22 cellular contexts compared by ENCODE assay signal in genomic region chr6:126811307-126811706, GRCh38.
DNase-seq lines count a peak whose midpoint lies in the region; ATAC-seq and TF ChIP-seq lines count a peak whose summit lies in the region.
"Had no signal": no experiment of that assay in that cellular context is flagged by ENCODE, and none has a peak within 500 bp of the region (broad histone marks: within the 10 kb centered on the region; RNA-seq: fewer than 3 reads in every experiment).

No MANE protein-coding gene starts in this region.

- WGBS in right cardiac atrium, result 36% methylated on average over 3 of the region's 3 CpGs
- WGBS in trophoblast cell (ENCODE audit: extremely low coverage, insufficient coverage, insufficient read length), result no CpG with 5 or more reads among the region's 3 CpGs

- H3K9me3 ChIP-seq in right cardiac atrium (ENCODE audit: control insufficient read depth, low read length), result no peaks in the 10 kb centered on the region
- no peaks in the 10 kb centered on the region for H3K9me3 ChIP-seq in trophoblast cell (ENCODE audit: insufficient read depth, low read depth, low read length)
- H3K9me3 ChIP-seq: SK-N-SH had no signal

- H3K4ac ChIP-seq in trophoblast cell (ENCODE audit: low read depth, low read length), result no peak overlapping the region

- H3K36me3 ChIP-seq in trophoblast cell (ENCODE audit: control insufficient read depth in 1 of 2, insufficient read depth in 2 of 2, low read length in 2 of 2), result no peaks in the 10 kb centered on the region

- H3K4me3 ChIP-seq in choroid plexus epithelial cell (ENCODE audit: low read depth, low read length) (no peak overlapping the region), right cardiac atrium (ENCODE audit: low read length) (no peak overlapping the region), skeletal muscle cell (ENCODE audit: low read depth, low read length) (no peak overlapping the region), trophoblast cell (ENCODE audit: low read depth, low read length) (no peak overlapping the region)
- H3K4me3 ChIP-seq: PC-9 had no signal

- H3K18ac ChIP-seq in trophoblast cell (ENCODE audit: low read length), result no peak overlapping the region

- H3K79me2 ChIP-seq in trophoblast cell (ENCODE audit: control insufficient read depth, insufficient read depth, low read length, poor library complexity), result no peaks in the 10 kb centered on the region
- H3K79me2 ChIP-seq: parathyroid adenoma had no signal

- intact Hi-C loops in right cardiac atrium (cut with DNase I), result no loop called here

- H3K23ac ChIP-seq in trophoblast cell (ENCODE audit: low read length), result no peak overlapping the region

- peaks cover 3% of the 10 kb centered on the region for H3K79me1 ChIP-seq in trophoblast cell (ENCODE audit: low read length)

- peak; percentile 67 to 78 for ATAC-seq in right cardiac atrium
- no peak for ATAC-seq in HG03159 (IDR thresholded peaks at IDR 0.05; ENCODE audit: unreplicated experiment)
- no peak for ATAC-seq in HG03354 (IDR thresholded peaks at IDR 0.05; ENCODE audit: poor library complexity, severe bottlenecking, unreplicated experiment)
- ATAC-seq: esophagus mucosa; stimulated activated effector memory CD8-positive, alpha-beta T cell treated with anti-CD3 and anti-CD28 coated beads, Interleukin-12 subunit alpha, Interleukin-12 subunit beta, amount 100 ng/mL, for 72 hours had no signal

- no peak overlapping the region for H2AK5ac ChIP-seq in trophoblast cell (ENCODE audit: low read length)

- no peak overlapping the region for H3K4me2 ChIP-seq in trophoblast cell (ENCODE audit: low read length)
- H3K4me2 ChIP-seq: PC-9, SK-N-SH had no signal

- no peak overlapping the region for H2BK12ac ChIP-seq in trophoblast cell (ENCODE audit: low read length)

- no peak overlapping the region for H3K14ac ChIP-seq in trophoblast cell (ENCODE audit: low read length)

- no peak overlapping the region for H3K9ac ChIP-seq in trophoblast cell (ENCODE audit: low read length)
- H3K9ac ChIP-seq: parathyroid adenoma, SK-N-SH had no signal

- no peak overlapping the region for H2AFZ ChIP-seq in trophoblast cell (ENCODE audit: insufficient read depth, low read length, poor library complexity)
- H2AFZ ChIP-seq: parathyroid adenoma, PC-9 had no signal

- no peak overlapping the region for H4K12ac ChIP-seq in trophoblast cell (ENCODE audit: low read depth, low read length)

- no peak overlapping the region for H4K91ac ChIP-seq in trophoblast cell (ENCODE audit: low read depth, low read length)

- H2BK5ac ChIP-seq in trophoblast cell (ENCODE audit: low read depth, low read length, poor library complexity), result no peak overlapping the region

- H4K8ac ChIP-seq in trophoblast cell (ENCODE audit: low read depth, low read length), result no peak overlapping the region

- DNase-seq in HT1080 (ENCODE audit: low read depth), result peak; percentile 25
- peak; percentile 64 for DNase-seq in choroid plexus epithelial cell (ENCODE audit: low read depth)
- no peak for DNase-seq in right cardiac atrium
- DNase-seq in skeletal muscle cell (ENCODE audit: low read depth), result peak; percentile 29
- no peak for DNase-seq in mesenteric fat pad (ENCODE audit: low spot score)
- no peak for DNase-seq in trophoblast cell
- DNase-seq: activated CD4-positive, alpha-beta T cell treated with anti-CD3 and anti-CD28 coated beads, Interleukin-2, amount 10 ng/mL, durations not matched to agents 24 days and 14 days; activated CD8-positive, alpha-beta memory T cell treated with anti-CD3 and anti-CD28 coated beads, Interleukin-2, amount 50 U/mL, for 48 hours; anterior cingulate cortex; DMS153; KBM-7; NCI-H1092; NCI-H2107; NCI-H526 treated with DMSO at 0.1 percent for 48 hours; PC-9; SK-N-SH had no signal

- H3K27ac ChIP-seq in right cardiac atrium (ENCODE audit: low read length) (no peak overlapping the region), trophoblast cell (ENCODE audit: low read depth, low read length) (no peak overlapping the region)
- H3K27ac ChIP-seq: C4-2B, parathyroid adenoma, PC-9 had no signal

- H2BK120ac ChIP-seq in trophoblast cell (ENCODE audit: insufficient read depth, low read length, poor library complexity), result no peak overlapping the region

- no peak for TF ChIP-seq CTCF in choroid plexus epithelial cell (conservative IDR thresholded peaks at IDR 0.05; ENCODE audit: low read depth, low read length)

- no peaks in the 10 kb centered on the region for H3K27me3 ChIP-seq in right cardiac atrium (ENCODE audit: control insufficient read depth, insufficient read depth)
- no peaks in the 10 kb centered on the region for H3K27me3 ChIP-seq in trophoblast cell (ENCODE audit: insufficient read depth, low read length)

- H3K4me1 ChIP-seq in right cardiac atrium (ENCODE audit: control insufficient read depth, insufficient read depth, low read length), result no peaks in the 10 kb centered on the region
- H3K4me1 ChIP-seq in trophoblast cell (ENCODE audit: control insufficient read depth in 1 of 2, insufficient read depth in 2 of 2, low read length in 2 of 2), result peaks cover 0 to 2% of the 10 kb centered on the region in 2 experiments
- H3K4me1 ChIP-seq: parathyroid adenoma had no signal

Comparison
In these comparisons a context has a peak if more than half of its experiments do, and no peak if none do; other contexts are left out.
1. DNase-seq: peak in HT1080 (single experiment), choroid plexus epithelial cell (single experiment) and skeletal muscle cell (single experiment); none in right cardiac atrium (0 of 3), mesenteric fat pad (single experiment) and trophoblast cell (0 of 2).
2. ATAC-seq: peak in right cardiac atrium (2 of 2); none in HG03159 (single experiment) and HG03354 (single experiment).